ENCODE assay signal across 1 cellular context in genomic region chr7:2175514-2175913, GRCh38.
TF ChIP-seq lines count a peak whose summit lies in the region.

No MANE protein-coding gene starts in this region.

TF ChIP-seq in GM23338, 12 proteins besides CTCF, POLR2A, EP300 and RAD21:
- TF ChIP-seq EZH2phosphoT487 (IDR thresholded peaks at IDR 0.05; ENCODE audit: unreplicated experiment) (no peak), ZNF462 (CRISPR knock-in tag; IDR thresholded peaks at IDR 0.05) (no peak), STAT1 (IDR thresholded peaks at IDR 0.05; ENCODE audit: unreplicated experiment) (no peak)
